In genomic region chr20:57165427-57166004, GRCh38 we compare ENCODE assay signal across 18 cellular contexts.
A peak's percentile ranks its signal among the peaks of the same experiment; 100 is the strongest.
DNase-seq lines count a peak whose midpoint lies in the region; ATAC-seq and TF ChIP-seq lines count a peak whose summit lies in the region.
"Had no signal": no experiment of that assay in that cellular context is flagged by ENCODE, and none has a peak within 500 bp of the region (broad histone marks: within the 10 kb centered on the region; RNA-seq: fewer than 3 reads in every experiment).

No MANE protein-coding gene starts in this region.

- TF ChIP-seq CTCF in type B pancreatic cell (conservative IDR thresholded peaks at IDR 0.05) (no peak), foreskin keratinocyte (conservative IDR thresholded peaks at IDR 0.05) (no peak)

- H3K27ac Mint-ChIP-seq in type B pancreatic cell = peak overlapping the region; percentile 39
- H3K27ac Mint-ChIP-seq: B cell; CD8-positive, alpha-beta T cell had no signal

- H3K27me3 Mint-ChIP-seq in type B pancreatic cell = no peaks in the 10 kb centered on the region

- H3K4me1 ChIP-seq in foreskin keratinocyte = no peaks in the 10 kb centered on the region

- peaks cover 17% of the 10 kb centered on the region for H3K36me3 Mint-ChIP-seq in type B pancreatic cell
- H3K36me3 Mint-ChIP-seq: CD8-positive, alpha-beta T cell had no signal

- H3K4me3 Mint-ChIP-seq in type B pancreatic cell = no peak overlapping the region
- H3K4me3 Mint-ChIP-seq: B cell; CD8-positive, alpha-beta T cell had no signal

- no peak overlapping the region for H3K27ac ChIP-seq in foreskin keratinocyte
- H3K27ac ChIP-seq: BLaER1 treated with 17β-estradiol and CSF1 and Interleukin-3, amounts not matched to agents 10 nM and 100 nM had no signal

- H3K27me3 ChIP-seq in foreskin keratinocyte = peaks cover 2% of the 10 kb centered on the region
- H3K27me3 ChIP-seq: BLaER1 treated with 17β-estradiol and CSF1 and Interleukin-3, amounts not matched to agents 10 nM and 100 nM had no signal

- no peaks in the 10 kb centered on the region for H3K9me3 Mint-ChIP-seq in type B pancreatic cell
- H3K9me3 Mint-ChIP-seq: CD8-positive, alpha-beta T cell had no signal

- no peak for ATAC-seq in left ventricle myocardium superior
- no peak for ATAC-seq in Right ventricle myocardium inferior
- no peak for ATAC-seq in foreskin keratinocyte
- ATAC-seq in HG03095 (IDR thresholded peaks at IDR 0.05; ENCODE audit: unreplicated experiment) = no peak
- ATAC-seq: CD8-positive, alpha-beta T cell; GM12878 had no signal

- intact Hi-C loops in left ventricle myocardium superior (cut with micrococcal nuclease) (loop anchor here (5.0 to 10.0 kb wide), 2 partner anchors 89 to 187 kb away; partner anchors contain the start of gene RAE1), Right ventricle myocardium inferior (cut with DNase I) (no loop called here), posterior vena cava (cut with DNase I) (no loop called here)

- H3K4me1 Mint-ChIP-seq in type B pancreatic cell (ENCODE audit: unreplicated experiment) = peaks cover 13% of the 10 kb centered on the region
- H3K4me1 Mint-ChIP-seq: B cell had no signal

- DNase-seq in left ventricle myocardium superior (peak; percentile 21), Right ventricle myocardium inferior (ENCODE audit: missing footprints) (no peak), posterior vena cava (ENCODE audit: low spot score) (peak; percentile 58), type B pancreatic cell (ENCODE audit: extremely low spot score, unreplicated experiment) (no peak), NCI-H345 treated with DMSO at 0.1 percent for 48 hours (lab: John Stamatoyannopoulos, UW; ENCODE audit: unreplicated experiment) (no peak), foreskin keratinocyte (no peak)
- DNase-seq: 8988T; CD8-positive, alpha-beta T cell; DMS 273 treated with DMSO at 0.1 percent for 48 hours; DMS53; DND-41; EL; HCEC 1CT; IMR-90 had no signal

Comparison
In these comparisons a context has a peak if more than half of its experiments do, and no peak if none do; other contexts are left out.
1. DNase-seq: peak in left ventricle myocardium superior (single experiment) and posterior vena cava (single experiment); none in Right ventricle myocardium inferior (single experiment), type B pancreatic cell (single experiment), NCI-H345 treated with DMSO at 0.1 percent for 48 hours (single experiment) and foreskin keratinocyte (0 of 2).